2 cellular contexts compared by ENCODE assay signal in the genomic region with DNA sequence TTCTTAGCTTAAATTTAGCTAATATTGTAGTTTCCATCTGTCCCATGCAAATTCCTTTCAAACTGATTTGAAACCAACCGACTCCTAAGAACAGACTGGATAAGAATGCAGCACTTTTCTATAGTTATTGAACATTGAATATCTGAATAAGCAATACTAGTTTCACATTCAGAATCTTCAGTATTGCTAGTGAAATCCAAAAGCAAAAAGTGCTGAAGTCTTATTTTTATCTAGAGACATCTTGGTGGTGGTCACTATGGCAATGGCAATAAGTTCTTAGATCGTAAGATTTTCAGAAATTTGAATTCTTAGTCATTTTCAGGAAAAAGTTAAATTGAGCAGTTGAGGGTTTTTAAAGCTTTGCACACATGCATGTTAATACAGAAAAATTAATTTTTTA.
TF ChIP-seq lines count a peak whose summit lies in the region.

No MANE protein-coding gene starts in this region.

TF ChIP-seq in A549, 52 proteins besides CTCF, POLR2A, EP300 and RAD21:
- TF ChIP-seq MAFK (IDR thresholded peaks at IDR 0.05; ENCODE audit: partially characterized antibody) (peak; percentile 53), HEYL (CRISPR knock-in tag; IDR thresholded peaks at IDR 0.05) (no peak)

TF ChIP-seq in endothelial cell of umbilical vein, 7 proteins besides CTCF, POLR2A, EP300 and RAD21:
- no peak for TF ChIP-seq GATA2 (IDR thresholded peaks at IDR 0.05; ENCODE audit: insufficient read depth, insufficient read length, low read depth, low read length)
- TF ChIP-seq JUN (IDR thresholded peaks at IDR 0.05; ENCODE audit: borderline replicate concordance, insufficient read depth, insufficient read length, low read depth): no peak
- TF ChIP-seq, protein P1, sequence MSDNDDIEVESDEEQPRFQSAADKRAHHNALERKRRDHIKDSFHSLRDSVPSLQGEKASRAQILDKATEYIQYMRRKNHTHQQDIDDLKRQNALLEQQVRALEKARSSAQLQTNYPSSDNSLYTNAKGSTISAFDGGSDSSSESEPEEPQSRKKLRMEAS (IDR thresholded peaks at IDR 0.05; ENCODE audit: insufficient read depth, insufficient read length): no peak
- TF ChIP-seq FOS (IDR thresholded peaks at IDR 0.05; ENCODE audit: borderline replicate concordance, insufficient read depth, low read length): no peak
- no peak for TF ChIP-seq EZH2 (IDR thresholded peaks at IDR 0.05; ENCODE audit: borderline replicate concordance, low read depth, low read length, severe bottlenecking)
- TF ChIP-seq MYC (IDR thresholded peaks at IDR 0.05; ENCODE audit: low read depth, low read length): no peak
- no peak for TF ChIP-seq POLR2AphosphoS5 (IDR thresholded peaks at IDR 0.05; ENCODE audit: insufficient read depth, low read depth, low read length)
TF ChIP-seq in endothelial cell of umbilical vein: peak in this region for 0.
